Comparison of ENCODE assay signal across 28 cellular contexts in the genomic region with DNA sequence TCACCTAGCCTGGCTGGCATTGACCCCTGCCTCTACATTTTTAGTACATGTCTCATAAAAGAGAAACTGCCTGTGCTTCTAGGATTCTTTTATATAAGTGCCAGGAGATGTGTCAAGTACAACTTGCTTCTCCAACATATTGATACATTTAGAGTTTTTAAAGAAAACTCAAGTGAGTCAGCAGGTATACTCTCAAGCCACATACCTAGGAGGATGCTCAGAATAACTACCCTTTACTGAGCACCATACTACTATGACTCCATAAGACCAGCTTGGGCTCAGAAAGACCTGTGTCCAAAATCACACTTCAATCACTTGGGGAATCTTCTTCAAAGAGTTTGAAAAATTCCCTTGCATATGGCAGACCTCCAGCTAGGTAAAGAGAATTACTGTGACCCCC.
"Had no signal": no experiment of that assay in that cellular context is flagged by ENCODE, and none has a peak within 500 bp of the region (broad histone marks: within the 10 kb centered on the region; RNA-seq: fewer than 3 reads in every experiment).

No MANE protein-coding gene starts in this region.

- H3K9me3 ChIP-seq: gastroesophageal sphincter, lower lobe of right lung, neutrophil, stomach, thyroid gland had no signal

- H3K4me3 ChIP-seq: coronary artery, gastroesophageal sphincter, heart right ventricle, lower lobe of right lung, smooth muscle cell, stomach, thyroid gland had no signal

- H3K4me3 Mint-ChIP-seq: immature natural killer cell; natural killer cell; neural crest cell; stimulated activated effector memory CD8-positive, alpha-beta T cell treated with anti-CD3 and anti-CD28 coated beads, Interleukin-12 subunit alpha, Interleukin-12 subunit beta, amount 100 ng/mL, for 72 hours had no signal

- H3K79me2 ChIP-seq: parathyroid adenoma had no signal

- H3K4me1 Mint-ChIP-seq: immature natural killer cell; natural killer cell; neural crest cell; stimulated activated effector memory CD8-positive, alpha-beta T cell treated with anti-CD3 and anti-CD28 coated beads, Interleukin-12 subunit alpha, Interleukin-12 subunit beta, amount 100 ng/mL, for 72 hours had no signal

- H3K36me3 ChIP-seq: gastroesophageal sphincter, heart right ventricle, lower lobe of right lung, neutrophil, stomach, thyroid gland had no signal

- H3K27ac ChIP-seq: coronary artery, epithelial cell of prostate, gastroesophageal sphincter, heart right ventricle, lower lobe of right lung, neutrophil, parathyroid adenoma, stomach, thyroid gland had no signal

- H3K27me3 ChIP-seq: gastroesophageal sphincter, heart right ventricle, neutrophil, stomach, thyroid gland had no signal

- H3K27me3 Mint-ChIP-seq: progenitor cell of endocrine pancreas had no signal

- H3K36me3 Mint-ChIP-seq: immature natural killer cell; natural killer cell; stimulated activated effector memory CD8-positive, alpha-beta T cell treated with anti-CD3 and anti-CD28 coated beads, Interleukin-12 subunit alpha, Interleukin-12 subunit beta, amount 100 ng/mL, for 72 hours had no signal

- H3K9me3 Mint-ChIP-seq: immature natural killer cell; stimulated activated effector memory CD8-positive, alpha-beta T cell treated with anti-CD3 and anti-CD28 coated beads, Interleukin-12 subunit alpha, Interleukin-12 subunit beta, amount 100 ng/mL, for 72 hours had no signal

- H3K4me1 ChIP-seq: gastroesophageal sphincter, heart right ventricle, lower lobe of right lung, parathyroid adenoma, stomach, thyroid gland had no signal

- H3K27ac Mint-ChIP-seq: immature natural killer cell; natural killer cell; progenitor cell of endocrine pancreas; stimulated activated effector memory CD8-positive, alpha-beta T cell treated with anti-CD3 and anti-CD28 coated beads, Interleukin-12 subunit alpha, Interleukin-12 subunit beta, amount 100 ng/mL, for 72 hours had no signal

- DNase-seq: dermis blood vessel endothelial cell; effector memory CD4-positive, alpha-beta T cell; foreskin fibroblast; heart right ventricle; hypothalamus; immature natural killer cell; islet precursor cell; left ventricle myocardium superior; lower lobe of right lung; natural killer cell; stimulated activated CD4-positive, alpha-beta T cell treated with anti-CD3 and anti-CD28 coated beads, Interleukin-12 subunit alpha, Interleukin-12 subunit beta, amount 100 ng/mL, for 4 hours; stimulated activated CD4-positive, alpha-beta T cell treated with anti-CD3 and anti-CD28 coated beads, Interleukin-1b, Interleukin-23, amount 100 ng/mL, for 48 hours; stimulated activated CD4-positive, alpha-beta T cell treated with anti-CD3 and anti-CD28 coated beads, Interleukin-4, amount 100 ng/mL, for 1 hour; stimulated activated naive CD4-positive, alpha-beta T cell treated with Interleukin-2 at 50 U/mL for 16 hours; stomach; thyroid gland; trophoblast cell had no signal

- H3K4me2 ChIP-seq: smooth muscle cell had no signal

- ATAC-seq: esophagus mucosa; gastroesophageal sphincter; heart right ventricle; left ventricle myocardium superior; lower lobe of right lung; natural killer cell; sciatic nerve; stimulated activated effector memory CD8-positive, alpha-beta T cell treated with anti-CD3 and anti-CD28 coated beads, Interleukin-12 subunit alpha, Interleukin-12 subunit beta, amount 100 ng/mL, for 72 hours had no signal

- H2AFZ ChIP-seq: parathyroid adenoma had no signal
